Comparison of ENCODE assay signal across 11 cellular contexts in genomic region chr1:156662588-156663055, GRCh38. TPM values are rescaled to one million over a fixed set of nuclear protein-coding genes. Genes with fewer than 3 reads are reported as not detected.
A peak's percentile ranks its signal among the peaks of the same experiment; 100 is the strongest.
DNase-seq lines count a peak whose midpoint lies in the region; ATAC-seq and TF ChIP-seq lines count a peak whose summit lies in the region.
"Had no signal": no experiment of that assay in that cellular context is flagged by ENCODE, and none has a peak within 500 bp of the region (broad histone marks: within the 10 kb centered on the region; RNA-seq: fewer than 3 reads in every experiment).

No MANE protein-coding gene starts in this region.

- H3K4me1 Mint-ChIP-seq in activated naive CD8-positive, alpha-beta T cell treated with anti-CD3 and anti-CD28 coated beads, Interleukin-2, amount 10 ng/mL, durations not matched to agents 7 days and 5 days = peaks cover 52% of the 10 kb centered on the region
- peaks cover 43% of the 10 kb centered on the region for H3K4me1 Mint-ChIP-seq in activated naive CD8-positive, alpha-beta T cell treated with anti-CD3 and anti-CD28 coated beads, Interleukin-2, amount 50 U/mL, for 24 hours

- H3K4me1 ChIP-seq in muscle layer of duodenum (ENCODE audit: control insufficient read depth in 1 of 2, insufficient read depth in 2 of 2, low read length in 2 of 2) (peaks cover 41 to 78% of the 10 kb centered on the region in 2 donors), transverse colon (peaks cover 47 to 88% (median 66%) of the 10 kb centered on the region in 4 donors)

- no peak for ATAC-seq in activated naive CD8-positive, alpha-beta T cell treated with anti-CD3 and anti-CD28 coated beads, Interleukin-2, amount 10 ng/mL, durations not matched to agents 7 days and 5 days (ENCODE audit: low read depth)
- no peak for ATAC-seq in activated naive CD8-positive, alpha-beta T cell treated with anti-CD3 and anti-CD28 coated beads, Interleukin-2, amount 50 U/mL, for 24 hours
- ATAC-seq in GM19455 (IDR thresholded peaks at IDR 0.05; ENCODE audit: unreplicated experiment) = no peak

- intact Hi-C loops in transverse colon (cut with DNase I; ENCODE audit: low total_unique reads) = no loop called here

- H3K9me3 Mint-ChIP-seq in activated naive CD8-positive, alpha-beta T cell treated with anti-CD3 and anti-CD28 coated beads, Interleukin-2, amount 10 ng/mL, durations not matched to agents 7 days and 5 days = no peaks in the 10 kb centered on the region
- no peaks in the 10 kb centered on the region for H3K9me3 Mint-ChIP-seq in activated naive CD8-positive, alpha-beta T cell treated with anti-CD3 and anti-CD28 coated beads, Interleukin-2, amount 50 U/mL, for 24 hours

- H3K36me3 ChIP-seq in muscle layer of duodenum (ENCODE audit: control insufficient read depth in 1 of 2, insufficient read depth in 2 of 2, low read length in 2 of 2) (no peaks in the 10 kb centered on the region), transverse colon (no peaks in the 10 kb centered on the region)

- no peak overlapping the region for H3K4me3 Mint-ChIP-seq in activated naive CD8-positive, alpha-beta T cell treated with anti-CD3 and anti-CD28 coated beads, Interleukin-2, amount 10 ng/mL, durations not matched to agents 7 days and 5 days
- H3K4me3 Mint-ChIP-seq in activated naive CD8-positive, alpha-beta T cell treated with anti-CD3 and anti-CD28 coated beads, Interleukin-2, amount 50 U/mL, for 24 hours = no peak overlapping the region

- H3K27me3 ChIP-seq in muscle layer of duodenum (ENCODE audit: low read depth, low read length) (no peaks in the 10 kb centered on the region), transverse colon (no peaks in the 10 kb centered on the region)

- peak overlapping the region; percentile 67 for H3K27ac Mint-ChIP-seq in activated naive CD8-positive, alpha-beta T cell treated with anti-CD3 and anti-CD28 coated beads, Interleukin-2, amount 10 ng/mL, durations not matched to agents 7 days and 5 days
- no peak overlapping the region for H3K27ac Mint-ChIP-seq in activated naive CD8-positive, alpha-beta T cell treated with anti-CD3 and anti-CD28 coated beads, Interleukin-2, amount 50 U/mL, for 24 hours

- no peak for DNase-seq in activated naive CD8-positive, alpha-beta T cell treated with anti-CD3 and anti-CD28 coated beads, Interleukin-2, amount 10 ng/mL, durations not matched to agents 7 days and 5 days
- no peak for DNase-seq in activated naive CD8-positive, alpha-beta T cell treated with anti-CD3 and anti-CD28 coated beads, Interleukin-2, amount 50 U/mL, for 24 hours
- DNase-seq in caudate nucleus (lab: John Stamatoyannopoulos, UW) (no peak), transverse colon (no peak), H4 (ENCODE audit: low spot score) (no peak)
- no peak for DNase-seq in activated T-cell treated with anti-CD3 and anti-CD28 coated beads, Interleukin-2, amount 50 U/mL, for 1 hour
- DNase-seq: activated CD8-positive, alpha-beta memory T cell treated with anti-CD3 and anti-CD28 coated beads, Interleukin-2, amount 50 U/mL, for 48 hours; NCI-H1930; SW 1271 had no signal

- TF ChIP-seq CTCF in transverse colon (IDR thresholded peaks at IDR 0.05) = no peak

- TF ChIP-seq POLR2A in transverse colon (IDR thresholded peaks at IDR 0.05) = no peak

- no peaks in the 10 kb centered on the region for H3K36me3 Mint-ChIP-seq in activated naive CD8-positive, alpha-beta T cell treated with anti-CD3 and anti-CD28 coated beads, Interleukin-2, amount 10 ng/mL, durations not matched to agents 7 days and 5 days
- no peaks in the 10 kb centered on the region for H3K36me3 Mint-ChIP-seq in activated naive CD8-positive, alpha-beta T cell treated with anti-CD3 and anti-CD28 coated beads, Interleukin-2, amount 50 U/mL, for 24 hours (ENCODE audit: low read depth)

- in situ Hi-C loops in transverse colon (cut with MboI; ENCODE audit: low pct_ligation_motif_present in 1 of 4, low pct_unique_long_range_greater_than_20kb in 1 of 4, low sequenced_read_pairs in 3 of 4) = no loop called here

- POLR2A ChIA-PET in activated naive CD8-positive, alpha-beta T cell treated with anti-CD3 and anti-CD28 coated beads, Interleukin-2, amount 10 ng/mL, durations not matched to agents 7 days and 5 days (lab: Charles Lee) = no interaction called here

- TF ChIP-seq EP300 in transverse colon (IDR thresholded peaks at IDR 0.05; ENCODE audit: low read depth) = no peak

- H3K9me3 ChIP-seq in muscle layer of duodenum (ENCODE audit: control insufficient read depth in 1 of 2, low read length in 2 of 2) = no peaks in the 10 kb centered on the region
- no peaks in the 10 kb centered on the region for H3K9me3 ChIP-seq in transverse colon

- WGBS in transverse colon (ENCODE audit: low coverage in 1 of 2), 2 donors = 76 to 80% methylated on average over 1 to 9 of the region's 9 CpGs

- H3K27me3 Mint-ChIP-seq in activated naive CD8-positive, alpha-beta T cell treated with anti-CD3 and anti-CD28 coated beads, Interleukin-2, amount 10 ng/mL, durations not matched to agents 7 days and 5 days = peaks cover 22% of the 10 kb centered on the region
- H3K27me3 Mint-ChIP-seq in activated naive CD8-positive, alpha-beta T cell treated with anti-CD3 and anti-CD28 coated beads, Interleukin-2, amount 50 U/mL, for 24 hours = peaks cover 4% of the 10 kb centered on the region

- H3K4me3 ChIP-seq in muscle layer of duodenum (ENCODE audit: low read depth in 1 of 2, low read length in 2 of 2) (no peak overlapping the region), transverse colon (no peak overlapping the region)

- H3K27ac ChIP-seq in caudate nucleus (ENCODE audit: low read depth, low read length) (peak overlapping the region; percentile 60), muscle layer of duodenum (ENCODE audit: low read length) (peak overlapping the region; percentile 75), transverse colon (peak overlapping the region; percentile 72 to 89 (median 87))

RNA-seq across cellular contexts. Expression of gene NES, which starts 14.6 kb away (rescaled TPM):
- not detected for total RNA-seq in activated naive CD8-positive, alpha-beta T cell treated with anti-CD3 and anti-CD28 coated beads, Interleukin-2, amount 10 ng/mL, durations not matched to agents 7 days and 5 days
- total RNA-seq in transverse colon = 10 to 100 TPM in 1 of 4 donors, 1 to 10 TPM in 3; 3.3 to 15.5 (median 5.5) TPM
- 0.41 and 0.48 TPM in 2 replicates for total RNA-seq in H4 (2014; rRNA removed; shearing (Covaris generic))

RNA-seq across cellular contexts. Expression of gene BCAN, which starts 20.7 kb away (rescaled TPM):
- not detected for total RNA-seq in activated naive CD8-positive, alpha-beta T cell treated with anti-CD3 and anti-CD28 coated beads, Interleukin-2, amount 10 ng/mL, durations not matched to agents 7 days and 5 days
- under 1 TPM in 2 of 4 donors, not detected in 2; 0.55 to 0.95 TPM for total RNA-seq in transverse colon
- total RNA-seq in H4 (2014; rRNA removed; shearing (Covaris generic)) = 0.06 TPM in 1 of 2 replicates, not detected in the other

RNA-seq across cellular contexts. Expression of gene CRABP2, which starts 42.8 kb away (rescaled TPM):
- total RNA-seq in activated naive CD8-positive, alpha-beta T cell treated with anti-CD3 and anti-CD28 coated beads, Interleukin-2, amount 10 ng/mL, durations not matched to agents 7 days and 5 days = under 1 TPM; 0.68 to 0.80 TPM
- total RNA-seq in transverse colon = 1 to 10 TPM in 1 of 4 donors, under 1 TPM in 1, not detected in 2; 0.79 to 1.9 TPM
- 0.95 and 3.8 TPM in 2 replicates for total RNA-seq in H4 (2014; rRNA removed; shearing (Covaris generic))

RNA-seq across cellular contexts. Expression of gene HAPLN2, which starts 43.4 kb away (rescaled TPM):
- under 1 TPM in 1 of 2 experiments, not detected in 1; 0.17 TPM for total RNA-seq in activated naive CD8-positive, alpha-beta T cell treated with anti-CD3 and anti-CD28 coated beads, Interleukin-2, amount 10 ng/mL, durations not matched to agents 7 days and 5 days
- total RNA-seq in transverse colon = 1 to 10 TPM in 1 of 4 donors, under 1 TPM in 1, not detected in 2; 0.55 to 1.9 TPM
- total RNA-seq in H4 (2014; rRNA removed; shearing (Covaris generic)) = not detected in 2 replicates
